Comparison of ENCODE assay signal across 24 cellular contexts in the genomic region with DNA sequence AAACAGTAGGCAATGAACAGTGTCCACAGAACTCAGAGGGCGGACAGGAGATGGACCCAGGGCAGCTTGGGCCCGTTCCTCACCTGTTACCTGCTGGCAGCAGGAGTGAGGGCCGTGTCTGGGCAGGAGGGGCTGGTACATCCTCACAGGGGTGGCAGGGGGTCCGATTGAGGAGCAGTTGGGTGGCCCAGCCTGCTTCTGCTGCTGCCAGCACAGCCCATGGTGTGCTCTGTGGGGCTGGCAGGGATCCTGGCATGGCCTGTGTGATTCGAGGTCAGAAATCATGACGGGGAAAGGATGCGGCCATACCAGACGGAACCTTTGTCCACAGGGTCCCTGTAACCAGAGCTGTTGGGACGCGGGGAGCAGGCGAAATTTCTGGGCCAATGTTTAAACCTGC. TPM values are rescaled to one million over a fixed set of nuclear protein-coding genes. Genes with fewer than 3 reads are reported as not detected.
A peak's percentile ranks its signal among the peaks of the same experiment; 100 is the strongest.
DNase-seq lines count a peak whose midpoint lies in the region; ATAC-seq and TF ChIP-seq lines count a peak whose summit lies in the region.
"Had no signal": no experiment of that assay in that cellular context is flagged by ENCODE, and none has a peak within 500 bp of the region (broad histone marks: within the 10 kb centered on the region; RNA-seq: fewer than 3 reads in every experiment).

No MANE protein-coding gene starts in this region.

- CTCF ChIA-PET in GM10248 (lab: Yijun Ruan, JAX) = interaction anchor here (1.1 to 1.9 kb wide), 4 partner anchors 12 to 46 kb away, joined by 3 to 10 read pairs (median 4); no protein-coding TSS in a partner anchor

- DNase-seq in heart right ventricle = no peak
- DNase-seq in Right ventricle myocardium inferior (ENCODE audit: missing footprints) = no peak
- DNase-seq in neural crest cell (ENCODE audit: low read depth, low spot score) = no peak
- DNase-seq in mesenchymal stem cell = no peak
- no peak for DNase-seq in SHP77 (lab: John Stamatoyannopoulos, UW)
- no peak for DNase-seq in GM10248 (ENCODE audit: extremely low spot score)
- DNase-seq: activated naive CD8-positive, alpha-beta T cell treated with anti-CD3 and anti-CD28 coated beads for 36 hours; activated T-cell treated with anti-CD3 and anti-CD28 coated beads, Interleukin-2, amount 50 U/mL, for 72 hours; cortex of kidney; DMS153; GF-D8; GOT3; hypothalamus; kidney glomerular epithelial cell; NCI-H2227 treated with DMSO at 0.1 percent for 48 hours; occipital lobe; PC-3; right lobe of liver; SJCRH30 had no signal

- H3K4me3 ChIP-seq in heart right ventricle (no peak overlapping the region), mesenchymal stem cell (ENCODE audit: insufficient read depth in 1 of 2, low read depth in 1 of 2, low read length in 2 of 2) (no peak overlapping the region)
- H3K4me3 ChIP-seq: GM12878, right lobe of liver, SJCRH30 had no signal

- no peak overlapping the region for H3K4me3 Mint-ChIP-seq in dendritic cell treated with granulocyte-macrophage colony-stimulating factor and Interleukin-4, amounts not matched to agents 40 ng/mL and 50 ng/mL, for 4 days
- H3K4me3 Mint-ChIP-seq in neural crest cell = no peak overlapping the region
- H3K4me3 Mint-ChIP-seq: activated naive CD8-positive, alpha-beta T cell treated with anti-CD3 and anti-CD28 coated beads for 36 hours; stimulated activated naive CD8-positive, alpha-beta T cell treated with anti-CD3 and anti-CD28 coated beads, Interleukin-15, Interleukin-2, amounts not matched to agents 100 ng/mL and 50 ng/mL, for 24 hours had no signal

- POLR2A ChIA-PET in GM10248 (lab: Yijun Ruan, JAX) = no interaction called here

- H3K27me3 Mint-ChIP-seq in dendritic cell treated with granulocyte-macrophage colony-stimulating factor and Interleukin-4, amounts not matched to agents 40 ng/mL and 50 ng/mL, for 4 days = peaks cover 11% of the 10 kb centered on the region
- no peaks in the 10 kb centered on the region for H3K27me3 Mint-ChIP-seq in neural crest cell (ENCODE audit: low read depth)
- H3K27me3 Mint-ChIP-seq: activated naive CD8-positive, alpha-beta T cell treated with anti-CD3 and anti-CD28 coated beads for 36 hours; stimulated activated naive CD8-positive, alpha-beta T cell treated with anti-CD3 and anti-CD28 coated beads, Interleukin-15, Interleukin-2, amounts not matched to agents 100 ng/mL and 50 ng/mL, for 24 hours had no signal

- H3K4me1 Mint-ChIP-seq in dendritic cell treated with granulocyte-macrophage colony-stimulating factor and Interleukin-4, amounts not matched to agents 40 ng/mL and 50 ng/mL, for 4 days (ENCODE audit: low read depth) = peaks cover 73% of the 10 kb centered on the region
- H3K4me1 Mint-ChIP-seq in neural crest cell = peaks cover 57% of the 10 kb centered on the region

- H3K9me3 ChIP-seq in heart right ventricle (no peaks in the 10 kb centered on the region), mesenchymal stem cell (ENCODE audit: control insufficient read depth, low read length) (no peaks in the 10 kb centered on the region)
- H3K9me3 ChIP-seq: right lobe of liver, SJCRH30 had no signal

- no peak overlapping the region for H3K4me2 ChIP-seq in mesenchymal stem cell (ENCODE audit: low read length, poor library complexity, severe bottlenecking)

- H2BK12ac ChIP-seq in mesenchymal stem cell (ENCODE audit: low read length in 2 of 2) = peak overlapping the region in 1 of 2 experiments; percentile 88

- no peak overlapping the region for H4K91ac ChIP-seq in mesenchymal stem cell (ENCODE audit: low read length)

- peak overlapping the region in 1 of 2 experiments; percentile 21 for H3K4ac ChIP-seq in mesenchymal stem cell (ENCODE audit: low read depth in 1 of 2, low read length in 2 of 2)

- no peak overlapping the region for H3K9ac ChIP-seq in mesenchymal stem cell (ENCODE audit: low read length)

- no peak overlapping the region for H4K8ac ChIP-seq in mesenchymal stem cell (ENCODE audit: low read length)

- H3K36me3 Mint-ChIP-seq in dendritic cell treated with granulocyte-macrophage colony-stimulating factor and Interleukin-4, amounts not matched to agents 40 ng/mL and 50 ng/mL, for 4 days (ENCODE audit: low read depth) = peaks cover 7% of the 10 kb centered on the region
- H3K36me3 Mint-ChIP-seq in neural crest cell (ENCODE audit: low read depth) = peaks cover 2% of the 10 kb centered on the region

- H3K79me1 ChIP-seq in mesenchymal stem cell (replicated peaks; ENCODE audit: low read length, poor library complexity, severe bottlenecking) = peaks cover 57% of the 10 kb centered on the region

- 81 to 85% methylated on average over 11 of the region's 11 CpGs for WGBS in heart right ventricle, 2 donors
- WGBS in mesenchymal stem cell = 96% methylated on average over 11 of the region's 11 CpGs

- H3K27ac ChIP-seq in heart right ventricle (peak overlapping the region in 9 of 10 donors; percentile 64 to 91 (median 81)), mesenchymal stem cell (ENCODE audit: low read length, poor library complexity, severe bottlenecking) (no peak overlapping the region)
- H3K27ac ChIP-seq: SJCRH30, VCaP had no signal

- H3K14ac ChIP-seq in mesenchymal stem cell (ENCODE audit: low read length in 2 of 2) = peak overlapping the region in 1 of 2 experiments; percentile 58

- ATAC-seq in heart right ventricle (peak in 1 of 8 donors; percentile 16), Right ventricle myocardium inferior (no peak), HG03025 (IDR thresholded peaks at IDR 0.05; ENCODE audit: low FRiP score, unreplicated experiment) (no peak)
- ATAC-seq: activated T-cell treated with anti-CD3 and anti-CD28 coated beads, Interleukin-2, amount 50 U/mL, for 72 hours; GM12878; PC-3; right lobe of liver had no signal

- peak overlapping the region; percentile 94 for H3K27ac Mint-ChIP-seq in dendritic cell treated with granulocyte-macrophage colony-stimulating factor and Interleukin-4, amounts not matched to agents 40 ng/mL and 50 ng/mL, for 4 days
- peak overlapping the region; percentile 98 for H3K27ac Mint-ChIP-seq in neural crest cell (ENCODE audit: unreplicated experiment)
- H3K27ac Mint-ChIP-seq: activated naive CD8-positive, alpha-beta T cell treated with anti-CD3 and anti-CD28 coated beads for 36 hours; activated T-cell treated with anti-CD3 and anti-CD28 coated beads, Interleukin-2, amount 50 U/mL, for 72 hours; stimulated activated naive CD8-positive, alpha-beta T cell treated with anti-CD3 and anti-CD28 coated beads, Interleukin-15, Interleukin-2, amounts not matched to agents 100 ng/mL and 50 ng/mL, for 24 hours had no signal

- H2BK5ac ChIP-seq in mesenchymal stem cell (ENCODE audit: low read depth, low read length, poor library complexity, severe bottlenecking) = no peak overlapping the region

- no peak overlapping the region for H2BK15ac ChIP-seq in mesenchymal stem cell (ENCODE audit: low read depth, poor library complexity, severe bottlenecking)

- no peaks in the 10 kb centered on the region for H3K9me3 Mint-ChIP-seq in dendritic cell treated with granulocyte-macrophage colony-stimulating factor and Interleukin-4, amounts not matched to agents 40 ng/mL and 50 ng/mL, for 4 days
- H3K9me3 Mint-ChIP-seq in neural crest cell = no peaks in the 10 kb centered on the region
- H3K9me3 Mint-ChIP-seq: activated T-cell treated with anti-CD3 and anti-CD28 coated beads, Interleukin-2, amount 50 U/mL, for 72 hours; stimulated activated naive CD8-positive, alpha-beta T cell treated with anti-CD3 and anti-CD28 coated beads, Interleukin-15, Interleukin-2, amounts not matched to agents 100 ng/mL and 50 ng/mL, for 24 hours had no signal

- no peak overlapping the region for H2BK120ac ChIP-seq in mesenchymal stem cell (ENCODE audit: low read depth, low read length)

- H3K4me1 ChIP-seq in heart right ventricle (peaks cover 50 to 98% (median 89%) of the 10 kb centered on the region in 9 donors), mesenchymal stem cell (ENCODE audit: control insufficient read depth, insufficient read depth, low read depth, low read length) (peaks cover 28% of the 10 kb centered on the region)
- H3K4me1 ChIP-seq: SJCRH30 had no signal

- H3K23ac ChIP-seq in mesenchymal stem cell (ENCODE audit: low read length in 2 of 2) = no peak overlapping the region

- H3K27me3 ChIP-seq in heart right ventricle (no peaks in the 10 kb centered on the region), mesenchymal stem cell (ENCODE audit: control insufficient read depth in 1 of 2, insufficient read depth in 1 of 2, low read length in 2 of 2) (no peaks in the 10 kb centered on the region)
- H3K27me3 ChIP-seq: right lobe of liver, SJCRH30 had no signal

- no peak overlapping the region for H2AFZ ChIP-seq in mesenchymal stem cell (ENCODE audit: low read depth, low read length)

- intact Hi-C loops in heart right ventricle (cut with DNase I) (loop anchor here in 5 of 10 donors (5.0 kb wide), 3 partner anchors 45 to 70 kb away; partner anchors contain the start of gene INPP5A (in 3 of the 5)), Right ventricle myocardium inferior (cut with DNase I) (loop anchor here (5.0 kb wide), 1 partner anchor 50 kb away; the partner anchor contains the start of gene INPP5A)
- intact Hi-C loops in dendritic cell treated with granulocyte-macrophage colony-stimulating factor and Interleukin-4, amounts not matched to agents 40 ng/mL and 50 ng/mL, for 4 days (cut with micrococcal nuclease) = no loop called here

- TF ChIP-seq CTCF in heart right ventricle (IDR thresholded peaks at IDR 0.05) = no peak
- TF ChIP-seq CTCF in neural crest cell (conservative IDR thresholded peaks at IDR 0.05) = no peak
- no peak for TF ChIP-seq CTCF in GM10248 (IDR thresholded peaks at IDR 0.05; ENCODE audit: control extremely low read depth, extremely low read depth, low read depth, missing control alignments)

- H3K36me3 ChIP-seq in heart right ventricle (no peaks in the 10 kb centered on the region), mesenchymal stem cell (ENCODE audit: control insufficient read depth in 1 of 2, insufficient read depth in 2 of 2, low read depth in 1 of 2, low read length in 2 of 2) (peaks cover 0 to 16% of the 10 kb centered on the region in 2 experiments)
- H3K36me3 ChIP-seq: right lobe of liver, SJCRH30 had no signal

- peak overlapping the region in 1 of 2 experiments; percentile 78 for H3K18ac ChIP-seq in mesenchymal stem cell (ENCODE audit: low read depth in 1 of 2, low read length in 2 of 2)

- H2AK5ac ChIP-seq in mesenchymal stem cell (ENCODE audit: low read length, severe bottlenecking) = no peak overlapping the region

RNA-seq across cellular contexts. Expression of gene INPP5A, which starts 49.6 kb away (rescaled TPM):
- total RNA-seq in heart right ventricle = 100 to 1,000 TPM in 8 of 10 donors, 10 to 100 TPM in 2; 92.6 to 122 (median 109) TPM
- 10 to 100 TPM; 30.4 to 45.1 TPM for polyA plus RNA-seq in heart right ventricle
- 108 TPM for total RNA-seq in Right ventricle myocardium inferior
- total RNA-seq in neural crest cell = 34.8 and 35.4 TPM in 2 replicates
- 31.4 TPM for polyA plus RNA-seq in mesenchymal stem cell (2013, experiment 1 of 2)
- polyA plus RNA-seq in mesenchymal stem cell (2013, experiment 2 of 2) = 32.2 TPM
